2 cellular contexts compared by ENCODE assay signal in genomic region chr3:170052398-170052797, GRCh38.
A peak's percentile ranks its signal among the peaks of the same experiment; 100 is the strongest.
TF ChIP-seq lines count a peak whose summit lies in the region.

No MANE protein-coding gene starts in this region.

TF ChIP-seq in K562, 482 proteins besides CTCF, POLR2A, EP300 and RAD21:
- TF ChIP-seq ETV5 (CRISPR knock-in tag; IDR thresholded peaks at IDR 0.05; ENCODE audit: low read depth) (no peak), MCM3 (IDR thresholded peaks at IDR 0.05) (no peak), RBM25 (IDR thresholded peaks at IDR 0.05; ENCODE audit: low read depth, low read length, severe bottlenecking) (peak; percentile 30), ZNF507 (tag; conservative IDR thresholded peaks at IDR 0.05) (no peak), ZNF584 (CRISPR knock-in tag; IDR thresholded peaks at IDR 0.05; ENCODE audit: low read depth) (no peak), GTF2E2 (tag; IDR thresholded peaks at IDR 0.05) (no peak), SREBF2 (CRISPR knock-in tag; IDR thresholded peaks at IDR 0.05) (no peak), HDGF (IDR thresholded peaks at IDR 0.05) (no peak), CHAMP1 (IDR thresholded peaks at IDR 0.05) (peak; percentile 77), ZNF133 (CRISPR knock-in tag; IDR thresholded peaks at IDR 0.05) (no peak), SMARCA5 (IDR thresholded peaks at IDR 0.05) (no peak)

TF ChIP-seq in H1, 55 proteins besides CTCF, POLR2A, EP300 and RAD21:
- TF ChIP-seq KDM1A (IDR thresholded peaks at IDR 0.05; ENCODE audit: borderline replicate concordance, low read length) (peak; percentile 77; the same call in 1 of the 2 replicates), GABPA (IDR thresholded peaks at IDR 0.05; ENCODE audit: borderline replicate concordance, insufficient read depth, low read length) (no peak), JUN (IDR thresholded peaks at IDR 0.05; ENCODE audit: low read depth, low read length) (no peak), SRF (IDR thresholded peaks at IDR 0.05; ENCODE audit: low read depth, low read length) (no peak)
